9 cellular contexts compared by ENCODE assay signal in genomic region chr19:791605-792360, GRCh38. TPM values are rescaled to one million over a fixed set of nuclear protein-coding genes. Genes with fewer than 3 reads are reported as not detected.
DNase-seq lines count a peak whose midpoint lies in the region; ATAC-seq and TF ChIP-seq lines count a peak whose summit lies in the region.
"Had no signal": no experiment of that assay in that cellular context is flagged by ENCODE, and none has a peak within 500 bp of the region (broad histone marks: within the 10 kb centered on the region; RNA-seq: fewer than 3 reads in every experiment).

No MANE protein-coding gene starts in this region.

- H3K4me1 Mint-ChIP-seq in chondrocyte (ENCODE audit: low read depth) (peaks cover 25% of the 10 kb centered on the region), nephron progenitor cell (peaks cover 58% of the 10 kb centered on the region)

- TF ChIP-seq CTCF in chondrocyte (IDR thresholded peaks at IDR 0.05) (no peak), nephron progenitor cell (IDR thresholded peaks at IDR 0.05) (no peak)

- no peaks in the 10 kb centered on the region for H3K27me3 Mint-ChIP-seq in chondrocyte (ENCODE audit: low read depth)
- H3K27me3 Mint-ChIP-seq in nephron progenitor cell (ENCODE audit: low read depth, poor library complexity), result no peaks in the 10 kb centered on the region

- H3K27me3 ChIP-seq in H7 (ENCODE audit: control insufficient read depth, insufficient read depth, low read length), result no peaks in the 10 kb centered on the region

- no peak overlapping the region for H3K4me3 ChIP-seq in H7 (ENCODE audit: insufficient read depth, low read depth, low read length)

- H3K27ac Mint-ChIP-seq in chondrocyte (ENCODE audit: unreplicated experiment) (no peak overlapping the region), nephron progenitor cell (peak overlapping the region; percentile 25)
- H3K27ac Mint-ChIP-seq: naive B cell had no signal

- H3K36me3 ChIP-seq in H7 (replicated peaks; ENCODE audit: control insufficient read depth, insufficient read depth, low read length), result no peaks in the 10 kb centered on the region

- H3K9me3 Mint-ChIP-seq in chondrocyte (ENCODE audit: low read depth), result no peaks in the 10 kb centered on the region
- no peaks in the 10 kb centered on the region for H3K9me3 Mint-ChIP-seq in nephron progenitor cell
- H3K9me3 Mint-ChIP-seq: naive B cell had no signal

- ATAC-seq in GM18907 (IDR thresholded peaks at IDR 0.05; ENCODE audit: unreplicated experiment) (no peak), HG03565 (IDR thresholded peaks at IDR 0.05; ENCODE audit: unreplicated experiment) (no peak)

- DNase-seq in H7, result peak; percentile 60
- peak; percentile 59 for DNase-seq in chondrocyte (ENCODE audit: low spot score)
- DNase-seq in nephron progenitor cell, result no peak
- no peak for DNase-seq in DMS53 treated with DMSO at 0.1 percent for 48 hours (lab: John Stamatoyannopoulos, UW; ENCODE audit: unreplicated experiment)
- DNase-seq: activated T-cell treated with anti-CD3 and anti-CD28 coated beads for 4 hours, naive B cell, NCI-H2029 treated with DMSO at 0.1 percent for 48 hours had no signal

- H3K36me3 Mint-ChIP-seq in chondrocyte (ENCODE audit: low read depth), result no peaks in the 10 kb centered on the region
- H3K36me3 Mint-ChIP-seq in nephron progenitor cell (ENCODE audit: low read depth), result no peaks in the 10 kb centered on the region
- H3K36me3 Mint-ChIP-seq: naive B cell had no signal

- H3K4me3 Mint-ChIP-seq in chondrocyte (ENCODE audit: unreplicated experiment) (no peak overlapping the region), nephron progenitor cell (no peak overlapping the region)

RNA-seq across cellular contexts. Expression of gene PTBP1, which starts 5.5 kb away (rescaled TPM):
- total RNA-seq in H7 (2014; rRNA removed; shearing (Covaris generic)), result 460 and 481 TPM in 2 replicates
- 281 to 343 TPM (median 285 TPM) in 3 replicates for total RNA-seq in chondrocyte

RNA-seq across cellular contexts. Expression of gene PLPPR3, which starts 30.0 kb away (rescaled TPM):
- 52.0 and 53.8 TPM in 2 replicates for total RNA-seq in H7 (2014; rRNA removed; shearing (Covaris generic))
- total RNA-seq in chondrocyte, result 5.4 to 6.8 TPM (median 6.0 TPM) in 3 replicates

RNA-seq across cellular contexts. Expression of gene AZU1, which starts 35.9 kb away (rescaled TPM):
- 0.85 and 1.3 TPM in 2 replicates for total RNA-seq in H7 (2014; rRNA removed; shearing (Covaris generic))
- total RNA-seq in chondrocyte, result 0.37 to 0.51 TPM in 2 of 3 replicates, not detected in the other

RNA-seq across cellular contexts. Expression of gene MISP, which starts 40.9 kb away (rescaled TPM):
- total RNA-seq in H7 (2014; rRNA removed; shearing (Covaris generic)), result 0.11 and 0.31 TPM in 2 replicates
- 1.5 to 2.2 TPM (median 1.6 TPM) in 3 replicates for total RNA-seq in chondrocyte

RNA-seq across cellular contexts. Expression of gene PRTN3, which starts 49.0 kb away (rescaled TPM):
- 0.66 TPM in 1 of 2 replicates, not detected in the other for total RNA-seq in H7 (2014; rRNA removed; shearing (Covaris generic))
- not detected in 3 replicates for total RNA-seq in chondrocyte

Comparison
In these comparisons a context has a peak if more than half of its experiments do, and no peak if none do; other contexts are left out.
1. DNase-seq: peak in H7 (single experiment) and chondrocyte (single experiment); none in nephron progenitor cell (single experiment) and DMS53 treated with DMSO at 0.1 percent for 48 hours (single experiment).